ENCODE assay signal across 28 cellular contexts in the genomic region with DNA sequence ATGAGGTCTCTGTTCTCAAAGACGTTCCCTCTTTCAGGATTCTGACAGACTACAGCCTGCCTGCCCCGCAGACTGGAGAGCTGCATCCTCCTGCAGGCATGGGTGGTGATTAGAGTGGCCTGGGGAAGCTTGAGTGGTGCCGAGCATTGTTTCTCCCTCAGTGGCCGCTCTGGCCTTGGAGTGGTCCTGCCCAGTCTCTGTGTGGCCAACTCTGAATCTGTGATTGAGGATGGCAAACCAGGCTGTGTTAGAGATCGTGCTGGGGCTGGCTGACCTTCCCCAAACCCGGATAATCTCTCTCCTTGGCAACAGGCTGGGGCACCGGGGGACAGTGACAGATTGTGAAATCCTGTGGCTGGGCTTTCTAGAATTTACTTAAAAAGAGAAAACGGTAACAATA. TPM values are rescaled to one million over a fixed set of nuclear protein-coding genes. Genes with fewer than 3 reads are reported as not detected.
DNase-seq lines count a peak whose midpoint lies in the region; ATAC-seq and TF ChIP-seq lines count a peak whose summit lies in the region.
"Had no signal": no experiment of that assay in that cellular context is flagged by ENCODE, and none has a peak within 500 bp of the region (broad histone marks: within the 10 kb centered on the region; RNA-seq: fewer than 3 reads in every experiment).

No MANE protein-coding gene starts in this region.

- H3K9me3 ChIP-seq in endodermal cell (ENCODE audit: control insufficient read depth, low read length) (no peaks in the 10 kb centered on the region), aorta (ENCODE audit: control insufficient read depth, low read length) (no peaks in the 10 kb centered on the region)
- H3K9me3 ChIP-seq: suprapubic skin had no signal

- no peak for DNase-seq in left cardiac atrium
- DNase-seq in cardiac septum (ENCODE audit: low spot score), result no peak
- DNase-seq in SKM-1 (lab: John Stamatoyannopoulos, UW; ENCODE audit: unreplicated experiment), result peak; percentile 62
- DNase-seq in endodermal cell, result peak; percentile 56
- DNase-seq in aorta, result no peak
- DNase-seq in NCI-H510A (lab: John Stamatoyannopoulos, UW), result no peak
- DNase-seq: activated CD4-positive, alpha-beta T cell treated with anti-CD3 and anti-CD28 coated beads, Interleukin-2, amount 10 ng/mL, durations not matched to agents 7 days and 5 days; activated CD8-positive, alpha-beta memory T cell treated with anti-CD3 and anti-CD28 coated beads, Interleukin-2, amount 10 ng/mL, durations not matched to agents 7 days and 5 days; activated naive CD4-positive, alpha-beta T cell treated with anti-CD3 and anti-CD28 coated beads for 36 hours; activated T-cell treated with anti-CD3 and anti-CD28 coated beads, Interleukin-2, amount 50 U/mL, for 72 hours; amygdala; COR-L47; H7; mammary epithelial cell; NCI-H1417; NCI-H446 treated with DMSO at 0.1 percent for 48 hours; occipital lobe; stimulated activated CD4-positive, alpha-beta T cell treated with anti-CD3 and anti-CD28 coated beads, Interleukin-4, amount 100 ng/mL, for 24 hours; stimulated activated naive B cell treated with anti-CD40 and anti-IgM and Interleukin-4, amounts not matched to agents 10 μg/mL and 1 μg/mL and 100 μg/mL, for 72 hours; T-helper 2 cell had no signal

- intact Hi-C loops in left cardiac atrium (cut with DNase I) (no loop called here), cardiac septum (cut with DNase I) (loop anchor here (10.0 kb wide), 1 partner anchor 85 kb away; no protein-coding TSS in a partner anchor), aorta (cut with DNase I) (no loop called here)

- peaks cover 9% of the 10 kb centered on the region for H3K27me3 Mint-ChIP-seq in endodermal cell (ENCODE audit: insufficient read depth)

- H3K4me3 Mint-ChIP-seq in endodermal cell, result no peak overlapping the region
- H3K4me3 Mint-ChIP-seq: activated CD4-positive, alpha-beta T cell treated with anti-CD3 and anti-CD28 coated beads, Interleukin-2, amount 10 ng/mL, durations not matched to agents 7 days and 5 days; activated CD8-positive, alpha-beta memory T cell treated with anti-CD3 and anti-CD28 coated beads, Interleukin-2, amount 10 ng/mL, durations not matched to agents 7 days and 5 days; activated naive CD4-positive, alpha-beta T cell treated with anti-CD3 and anti-CD28 coated beads for 36 hours; activated T-cell treated with anti-CD3 and anti-CD28 coated beads, Interleukin-2, amount 50 U/mL, for 72 hours; dendritic cell treated with granulocyte-macrophage colony-stimulating factor and Interleukin-4, amounts not matched to agents 40 ng/mL and 50 ng/mL, for 4 days; stimulated activated naive B cell treated with anti-CD40 and anti-IgM and Interleukin-4, amounts not matched to agents 10 μg/mL and 1 μg/mL and 100 μg/mL, for 72 hours had no signal

- H3K27ac ChIP-seq in endodermal cell (ENCODE audit: low read depth, low read length) (no peak overlapping the region), aorta (ENCODE audit: low read depth in 1 of 2, low read length in 2 of 2) (no peak overlapping the region)
- H3K27ac ChIP-seq: BLaER1 treated with 17β-estradiol and CSF1 and Interleukin-3, amounts not matched to agents 10 nM and 100 nM; HL-60; SK-N-MC; suprapubic skin; VCaP had no signal

- TF ChIP-seq CTCF in endodermal cell (conservative IDR thresholded peaks at IDR 0.05), result no peak

- 52 to 61% methylated on average over 4 to 8 of the region's 8 CpGs for WGBS in endodermal cell (ENCODE audit: insufficient coverage in 1 of 2, insufficient read length in 1 of 2), 2 experiments
- 27 to 28% methylated on average over 8 of the region's 8 CpGs for WGBS in aorta, 2 donors

- H3K27me3 ChIP-seq in endodermal cell (ENCODE audit: control insufficient read depth, insufficient read depth, low read length, poor library complexity, severe bottlenecking) (no peaks in the 10 kb centered on the region), aorta (ENCODE audit: control insufficient read depth in 1 of 2, insufficient read depth in 2 of 2, low read length in 1 of 2) (no peaks in the 10 kb centered on the region)
- H3K27me3 ChIP-seq: BLaER1 treated with 17β-estradiol and CSF1 and Interleukin-3, amounts not matched to agents 10 nM and 100 nM had no signal

- no peaks in the 10 kb centered on the region for H3K36me3 Mint-ChIP-seq in endodermal cell (ENCODE audit: low read depth)
- H3K36me3 Mint-ChIP-seq: activated CD8-positive, alpha-beta memory T cell treated with anti-CD3 and anti-CD28 coated beads, Interleukin-2, amount 10 ng/mL, durations not matched to agents 7 days and 5 days; stimulated activated naive B cell treated with anti-CD40 and anti-IgM and Interleukin-4, amounts not matched to agents 10 μg/mL and 1 μg/mL and 100 μg/mL, for 72 hours had no signal

- no peaks in the 10 kb centered on the region for H3K9me3 Mint-ChIP-seq in endodermal cell
- H3K9me3 Mint-ChIP-seq: activated CD4-positive, alpha-beta T cell treated with anti-CD3 and anti-CD28 coated beads, Interleukin-2, amount 10 ng/mL, durations not matched to agents 7 days and 5 days; activated naive CD4-positive, alpha-beta T cell treated with anti-CD3 and anti-CD28 coated beads for 36 hours; activated T-cell treated with anti-CD3 and anti-CD28 coated beads, Interleukin-2, amount 50 U/mL, for 72 hours; dendritic cell treated with granulocyte-macrophage colony-stimulating factor and Interleukin-4, amounts not matched to agents 40 ng/mL and 50 ng/mL, for 4 days; stimulated activated naive B cell treated with anti-CD40 and anti-IgM and Interleukin-4, amounts not matched to agents 10 μg/mL and 1 μg/mL and 100 μg/mL, for 72 hours had no signal

- H3K9ac ChIP-seq in endodermal cell (ENCODE audit: extremely low read depth, low read length, poor library complexity, severe bottlenecking), result no peak overlapping the region
- H3K9ac ChIP-seq: BLaER1 treated with 17β-estradiol and CSF1 and Interleukin-3, amounts not matched to agents 10 nM and 100 nM had no signal

- H3K36me3 ChIP-seq in endodermal cell (ENCODE audit: control insufficient read depth, insufficient read depth, low read length), result no peaks in the 10 kb centered on the region
- no peaks in the 10 kb centered on the region for H3K36me3 ChIP-seq in aorta (ENCODE audit: control insufficient read depth in 1 of 2, insufficient read depth in 2 of 2, low read length in 1 of 2)
- H3K36me3 ChIP-seq: BLaER1 treated with 17β-estradiol and CSF1 and Interleukin-3, amounts not matched to agents 10 nM and 100 nM; suprapubic skin had no signal

- H3K27ac Mint-ChIP-seq in endodermal cell, result no peak overlapping the region
- H3K27ac Mint-ChIP-seq: activated CD4-positive, alpha-beta T cell treated with anti-CD3 and anti-CD28 coated beads, Interleukin-2, amount 10 ng/mL, durations not matched to agents 7 days and 5 days; activated CD8-positive, alpha-beta memory T cell treated with anti-CD3 and anti-CD28 coated beads, Interleukin-2, amount 10 ng/mL, durations not matched to agents 7 days and 5 days; activated naive CD4-positive, alpha-beta T cell treated with anti-CD3 and anti-CD28 coated beads for 36 hours; activated T-cell treated with anti-CD3 and anti-CD28 coated beads, Interleukin-2, amount 50 U/mL, for 72 hours; dendritic cell treated with granulocyte-macrophage colony-stimulating factor and Interleukin-4, amounts not matched to agents 40 ng/mL and 50 ng/mL, for 4 days; stimulated activated naive B cell treated with anti-CD40 and anti-IgM and Interleukin-4, amounts not matched to agents 10 μg/mL and 1 μg/mL and 100 μg/mL, for 72 hours had no signal

- ATAC-seq in left cardiac atrium, result peak; percentile 39 to 78
- ATAC-seq in aorta (ENCODE audit: low FRiP score), result peak; percentile 19
- no peak for ATAC-seq in GM18520 (IDR thresholded peaks at IDR 0.05; ENCODE audit: unreplicated experiment)
- no peak for ATAC-seq in GM21717 (IDR thresholded peaks at IDR 0.05; ENCODE audit: unreplicated experiment)
- ATAC-seq: activated CD8-positive, alpha-beta memory T cell treated with anti-CD3 and anti-CD28 coated beads, Interleukin-2, amount 10 ng/mL, durations not matched to agents 7 days and 5 days; activated T-cell treated with anti-CD3 and anti-CD28 coated beads, Interleukin-2, amount 50 U/mL, for 72 hours; stimulated activated naive B cell treated with anti-CD40 and anti-IgM and Interleukin-4, amounts not matched to agents 10 μg/mL and 1 μg/mL and 100 μg/mL, for 72 hours had no signal

- H3K4me3 ChIP-seq in endodermal cell (ENCODE audit: low read length), result no peak overlapping the region
- H3K4me3 ChIP-seq in aorta (ENCODE audit: low read length in 2 of 2), result no peak overlapping the region
- H3K4me3 ChIP-seq: BLaER1 treated with 17β-estradiol and CSF1 and Interleukin-3, amounts not matched to agents 10 nM and 100 nM; SK-N-MC; suprapubic skin had no signal

- peaks cover 20% of the 10 kb centered on the region for H3K4me1 Mint-ChIP-seq in endodermal cell
- H3K4me1 Mint-ChIP-seq: activated CD4-positive, alpha-beta T cell treated with anti-CD3 and anti-CD28 coated beads, Interleukin-2, amount 10 ng/mL, durations not matched to agents 7 days and 5 days; activated CD8-positive, alpha-beta memory T cell treated with anti-CD3 and anti-CD28 coated beads, Interleukin-2, amount 10 ng/mL, durations not matched to agents 7 days and 5 days; stimulated activated naive B cell treated with anti-CD40 and anti-IgM and Interleukin-4, amounts not matched to agents 10 μg/mL and 1 μg/mL and 100 μg/mL, for 72 hours had no signal

- H3K4me1 ChIP-seq in endodermal cell (ENCODE audit: control insufficient read depth, insufficient read depth, low read length) (no peaks in the 10 kb centered on the region), aorta (ENCODE audit: control insufficient read depth in 1 of 2, insufficient read depth in 2 of 2, low read length in 2 of 2) (no peaks in the 10 kb centered on the region)
- H3K4me1 ChIP-seq: suprapubic skin had no signal

RNA-seq across cellular contexts. Expression of a gene that starts 11.0 kb away (rescaled TPM):
- total RNA-seq in left cardiac atrium (100 to 1,000 TPM; 104 to 134 TPM), cardiac septum (192 TPM), endodermal cell (1 to 10 TPM; 3.9 to 5.2 TPM), aorta (10 to 100 TPM; 65.5 to 72.7 TPM)
- 3.5 TPM for polyA plus RNA-seq in endodermal cell (2013, experiment 1 of 2)
- 3.0 TPM for polyA plus RNA-seq in endodermal cell (2013, experiment 2 of 2)
- polyA plus RNA-seq in aorta, result 10 to 100 TPM in 1 of 2 donors, 1 to 10 TPM in 1; 6.6 to 16.3 TPM
- total RNA-seq: activated CD4-positive, alpha-beta T cell treated with anti-CD3 and anti-CD28 coated beads, Interleukin-2, amount 10 ng/mL, durations not matched to agents 7 days and 5 days; activated CD8-positive, alpha-beta memory T cell treated with anti-CD3 and anti-CD28 coated beads, Interleukin-2, amount 10 ng/mL, durations not matched to agents 7 days and 5 days; activated T-cell treated with anti-CD3 and anti-CD28 coated beads, Interleukin-2, amount 50 U/mL, for 72 hours had no signal

Comparison
In these comparisons a context has a peak if more than half of its experiments do, and no peak if none do; other contexts are left out.
1. ATAC-seq: peak in left cardiac atrium (2 of 2) and aorta (single experiment); none in GM18520 (single experiment) and GM21717 (single experiment).
2. DNase-seq: peak in SKM-1 (single experiment) and endodermal cell (single experiment); none in left cardiac atrium (single experiment), cardiac septum (single experiment), aorta (0 of 2) and NCI-H510A (single experiment).
3. RNA of a gene that starts 11.0 kb away (total RNA-seq): 192 TPM in cardiac septum (single experiment), 104 to 134 TPM in left cardiac atrium and 65.5 to 72.7 TPM in aorta; 3.9 to 5.2 TPM in endodermal cell; every median in the first group is over 10 times any median in the second.